Comparison of ENCODE assay signal across 25 cellular contexts in the genomic region with DNA sequence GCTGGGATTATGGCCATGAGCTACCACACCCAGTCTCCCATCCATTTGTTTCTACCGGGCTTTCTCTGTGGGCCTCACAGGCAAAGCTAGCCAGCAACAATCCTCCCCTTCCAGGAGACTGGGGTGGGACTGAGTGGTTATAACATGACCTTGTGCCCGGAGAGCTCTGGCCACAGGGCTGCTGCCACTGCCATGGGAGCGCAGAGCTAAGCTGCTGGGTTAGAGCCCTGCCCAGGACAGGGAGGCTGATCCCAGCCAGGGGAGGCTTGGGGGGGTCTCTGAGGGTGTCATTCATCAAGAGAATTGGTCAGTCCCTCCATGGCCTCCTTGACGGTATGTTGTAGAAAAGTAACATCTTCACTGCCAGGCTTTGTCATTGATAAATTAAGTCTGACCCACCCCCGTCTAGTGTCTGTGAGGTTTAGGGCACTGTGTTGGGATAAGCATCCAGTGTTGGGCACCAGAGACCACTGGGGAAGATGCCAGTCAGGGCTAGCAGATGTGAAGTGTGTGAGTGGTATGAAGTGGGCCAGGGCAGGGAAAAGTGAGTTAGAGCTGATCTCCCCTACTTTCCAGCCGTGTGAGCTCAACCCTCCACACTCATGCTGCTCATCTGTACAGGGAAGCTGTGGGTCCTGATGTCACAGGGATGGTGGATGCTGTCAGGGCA.
DNase-seq lines count a peak whose midpoint lies in the region; ATAC-seq and TF ChIP-seq lines count a peak whose summit lies in the region.
"Had no signal": no experiment of that assay in that cellular context is flagged by ENCODE, and none has a peak within 500 bp of the region (broad histone marks: within the 10 kb centered on the region; RNA-seq: fewer than 3 reads in every experiment).

No MANE protein-coding gene starts in this region.

- H3K9me3 Mint-ChIP-seq in activated CD8-positive, alpha-beta T cell treated with anti-CD3 and anti-CD28 coated beads, Interleukin-2, amount 10 ng/mL, durations not matched to agents 7 days and 5 days (ENCODE audit: insufficient read depth) = no peaks in the 10 kb centered on the region
- no peaks in the 10 kb centered on the region for H3K9me3 Mint-ChIP-seq in activated CD8-positive, alpha-beta T cell treated with anti-CD3 and anti-CD28 coated beads for 36 hours
- H3K9me3 Mint-ChIP-seq: activated T-helper 2 cell treated with anti-CD3 and anti-CD28 coated beads, Interferon-gamma antibody, Interleukin-2, Interleukin-4, amounts not matched to agents 10 μg/mL and 5 μg/mL and 100 μg/mL, durations not matched to agents 14 hours and 24 hours and 36 hours; CD8-positive, alpha-beta memory T cell; stimulated activated naive CD8-positive, alpha-beta T cell treated with anti-CD3 and anti-CD28 coated beads, Interleukin-15, Interleukin-2, amounts not matched to agents 100 ng/mL and 50 ng/mL, for 24 hours had no signal

- H3K27me3 ChIP-seq in Loucy (ENCODE audit: insufficient read depth, low read length, poor library complexity, severe bottlenecking) = no peaks in the 10 kb centered on the region
- H3K27me3 ChIP-seq: gastroesophageal sphincter, hepatocyte, MG63, SJSA1, thyroid gland had no signal

- no peaks in the 10 kb centered on the region for H3K36me3 Mint-ChIP-seq in activated CD8-positive, alpha-beta T cell treated with anti-CD3 and anti-CD28 coated beads, Interleukin-2, amount 10 ng/mL, durations not matched to agents 7 days and 5 days (ENCODE audit: low read depth)
- no peaks in the 10 kb centered on the region for H3K36me3 Mint-ChIP-seq in activated CD8-positive, alpha-beta T cell treated with anti-CD3 and anti-CD28 coated beads for 36 hours (ENCODE audit: low read depth)
- H3K36me3 Mint-ChIP-seq: activated naive CD8-positive, alpha-beta T cell; CD8-positive, alpha-beta memory T cell had no signal

- ATAC-seq in activated CD8-positive, alpha-beta T cell treated with anti-CD3 and anti-CD28 coated beads, Interleukin-2, amount 10 ng/mL, durations not matched to agents 7 days and 5 days = peak; percentile 32
- ATAC-seq in activated CD8-positive, alpha-beta T cell treated with anti-CD3 and anti-CD28 coated beads for 36 hours = no peak
- ATAC-seq in GM18907 (IDR thresholded peaks at IDR 0.05; ENCODE audit: unreplicated experiment) (peak; percentile 15), omental fat pad (ENCODE audit: low FRiP score) (peak; percentile 13), HG02763 (IDR thresholded peaks at IDR 0.05; ENCODE audit: unreplicated experiment) (no peak), left colon (no peak)
- ATAC-seq: gastroesophageal sphincter had no signal

- H3K4me1 ChIP-seq in Loucy (ENCODE audit: insufficient read depth, low read length, poor library complexity, severe bottlenecking) = peaks cover 43% of the 10 kb centered on the region
- H3K4me1 ChIP-seq: gastroesophageal sphincter, SJSA1, thyroid gland had no signal

- H3K4me1 Mint-ChIP-seq in activated CD8-positive, alpha-beta T cell treated with anti-CD3 and anti-CD28 coated beads, Interleukin-2, amount 10 ng/mL, durations not matched to agents 7 days and 5 days (ENCODE audit: low read depth) = peaks cover 49% of the 10 kb centered on the region
- H3K4me1 Mint-ChIP-seq in activated CD8-positive, alpha-beta T cell treated with anti-CD3 and anti-CD28 coated beads for 36 hours (ENCODE audit: low read depth) = peaks cover 3% of the 10 kb centered on the region

- no peak for DNase-seq in activated CD8-positive, alpha-beta T cell treated with anti-CD3 and anti-CD28 coated beads, Interleukin-2, amount 10 ng/mL, durations not matched to agents 7 days and 5 days
- DNase-seq in activated CD8-positive, alpha-beta T cell treated with anti-CD3 and anti-CD28 coated beads for 36 hours = no peak
- DNase-seq in omental fat pad (ENCODE audit: low spot score) (no peak), KG1 (lab: John Stamatoyannopoulos, UW) (no peak), left colon (no peak)
- DNase-seq: CD8-positive, alpha-beta memory T cell; central memory CD4-positive, alpha-beta T cell; dermis blood vessel endothelial cell; DMS153; GOT3; left cardiac atrium; mesenchymal stem cell; MG63; NCI-H2029; NCI-H69; thyroid gland had no signal

- peaks cover 2% of the 10 kb centered on the region for H3K27me3 Mint-ChIP-seq in activated CD8-positive, alpha-beta T cell treated with anti-CD3 and anti-CD28 coated beads, Interleukin-2, amount 10 ng/mL, durations not matched to agents 7 days and 5 days (ENCODE audit: low read depth)
- H3K27me3 Mint-ChIP-seq in activated CD8-positive, alpha-beta T cell treated with anti-CD3 and anti-CD28 coated beads for 36 hours = no peaks in the 10 kb centered on the region
- H3K27me3 Mint-ChIP-seq: activated naive CD8-positive, alpha-beta T cell; stimulated activated naive CD8-positive, alpha-beta T cell treated with anti-CD3 and anti-CD28 coated beads, Interleukin-15, Interleukin-2, amounts not matched to agents 100 ng/mL and 50 ng/mL, for 24 hours had no signal

- H3K79me2 ChIP-seq in Loucy (ENCODE audit: insufficient read depth, low read length) = no peaks in the 10 kb centered on the region
- H3K79me2 ChIP-seq: hepatocyte had no signal

- peak overlapping the region; percentile 69 for H3K9ac ChIP-seq in Loucy (ENCODE audit: low read depth, low read length, poor library complexity, severe bottlenecking)

- POLR2A ChIA-PET in activated CD8-positive, alpha-beta T cell treated with anti-CD3 and anti-CD28 coated beads, Interleukin-2, amount 10 ng/mL, durations not matched to agents 7 days and 5 days (lab: Charles Lee) = interaction anchor here (0.6 kb wide), 1 partner anchor 10 kb away, joined by 3 read pairs; no protein-coding TSS in a partner anchor
- POLR2A ChIA-PET in activated CD8-positive, alpha-beta T cell treated with anti-CD3 and anti-CD28 coated beads for 36 hours (lab: Charles Lee) = interaction anchor here (0.7 kb wide), 1 partner anchor 174 kb away, joined by 6 read pairs; no protein-coding TSS in a partner anchor

- CTCF ChIA-PET in activated CD8-positive, alpha-beta T cell treated with anti-CD3 and anti-CD28 coated beads, Interleukin-2, amount 10 ng/mL, durations not matched to agents 7 days and 5 days (lab: Charles Lee) = interaction anchor here (0.7 to 1.7 kb wide), 3 partner anchors 33 to 351 kb away, joined by 3 read pairs; no protein-coding TSS in a partner anchor
- CTCF ChIA-PET in activated CD8-positive, alpha-beta T cell treated with anti-CD3 and anti-CD28 coated beads for 36 hours (lab: Charles Lee) = no interaction called here

- H3K4me2 ChIP-seq in Loucy (ENCODE audit: low read depth, low read length, poor library complexity, severe bottlenecking) = peak overlapping the region; percentile 68
- H3K4me2 ChIP-seq: hepatocyte had no signal

- no peak overlapping the region for H3K4me3 Mint-ChIP-seq in activated CD8-positive, alpha-beta T cell treated with anti-CD3 and anti-CD28 coated beads, Interleukin-2, amount 10 ng/mL, durations not matched to agents 7 days and 5 days
- no peak overlapping the region for H3K4me3 Mint-ChIP-seq in activated CD8-positive, alpha-beta T cell treated with anti-CD3 and anti-CD28 coated beads for 36 hours
- H3K4me3 Mint-ChIP-seq: activated naive CD8-positive, alpha-beta T cell; stimulated activated naive CD8-positive, alpha-beta T cell treated with anti-CD3 and anti-CD28 coated beads, Interleukin-15, Interleukin-2, amounts not matched to agents 100 ng/mL and 50 ng/mL, for 24 hours had no signal

- no peaks in the 10 kb centered on the region for H3K9me3 ChIP-seq in Loucy (ENCODE audit: insufficient read depth, low read depth, low read length)
- H3K9me3 ChIP-seq: gastroesophageal sphincter, MG63, SJSA1, thyroid gland had no signal

- intact Hi-C loops in activated CD8-positive, alpha-beta T cell treated with anti-CD3 and anti-CD28 coated beads for 36 hours (cut with micrococcal nuclease) = no loop called here
- intact Hi-C loops in left colon (cut with DNase I, micrococcal nuclease) = no loop called here

- H3K27ac Mint-ChIP-seq in activated CD8-positive, alpha-beta T cell treated with anti-CD3 and anti-CD28 coated beads, Interleukin-2, amount 10 ng/mL, durations not matched to agents 7 days and 5 days = peak overlapping the region; percentile 75
- H3K27ac Mint-ChIP-seq in activated CD8-positive, alpha-beta T cell treated with anti-CD3 and anti-CD28 coated beads for 36 hours = no peak overlapping the region
- H3K27ac Mint-ChIP-seq: activated naive CD8-positive, alpha-beta T cell; activated T-helper 2 cell treated with anti-CD3 and anti-CD28 coated beads, Interferon-gamma antibody, Interleukin-2, Interleukin-4, amounts not matched to agents 10 μg/mL and 5 μg/mL and 100 μg/mL, durations not matched to agents 14 hours and 24 hours and 36 hours; stimulated activated naive CD8-positive, alpha-beta T cell treated with anti-CD3 and anti-CD28 coated beads, Interleukin-15, Interleukin-2, amounts not matched to agents 100 ng/mL and 50 ng/mL, for 24 hours had no signal

- H3K4me3 ChIP-seq in Loucy (ENCODE audit: low read length, poor library complexity, severe bottlenecking) = peak overlapping the region; percentile 33
- H3K4me3 ChIP-seq: gastroesophageal sphincter, hepatocyte, MG63, SJSA1, thyroid gland had no signal

- 0 out of 2 replicates have a peak overlapping the region, but pooled peaks have one; percentile 20 for H2AFZ ChIP-seq in Loucy (ENCODE audit: low read length)
- H2AFZ ChIP-seq: hepatocyte had no signal

- H3F3A ChIP-seq in Loucy (ENCODE audit: low read depth) = no peaks in the 10 kb centered on the region

- no peak for TF ChIP-seq CTCF in activated CD8-positive, alpha-beta T cell treated with anti-CD3 and anti-CD28 coated beads for 36 hours (IDR thresholded peaks at IDR 0.05)
- TF ChIP-seq CTCF in Loucy (conservative IDR thresholded peaks at IDR 0.05; ENCODE audit: low read length) = no peak
- TF ChIP-seq CTCF in omental fat pad (IDR thresholded peaks at IDR 0.05) = no peak

- no peaks in the 10 kb centered on the region for H3K36me3 ChIP-seq in Loucy (ENCODE audit: insufficient read depth, low read length)
- H3K36me3 ChIP-seq: gastroesophageal sphincter, MG63, SJSA1, thyroid gland had no signal

- no peaks in the 10 kb centered on the region for H4K20me1 ChIP-seq in Loucy (ENCODE audit: insufficient read depth, low read length, poor library complexity, severe bottlenecking)

- no peaks in the 10 kb centered on the region for H3K9me2 ChIP-seq in Loucy (replicated peaks; ENCODE audit: low read depth, low read length)

Comparison
In these comparisons a context has a peak if more than half of its experiments do, and no peak if none do; other contexts are left out.
1. ATAC-seq: peak in activated CD8-positive, alpha-beta T cell treated with anti-CD3 and anti-CD28 coated beads, Interleukin-2, amount 10 ng/mL, durations not matched to agents 7 days and 5 days (single experiment), GM18907 (single experiment) and omental fat pad (single experiment); none in activated CD8-positive, alpha-beta T cell treated with anti-CD3 and anti-CD28 coated beads for 36 hours (single experiment), HG02763 (single experiment) and left colon (single experiment).